Comparison of ENCODE assay signal across 1 cellular context in genomic region chr11:118790357-118791014, GRCh38.
TF ChIP-seq lines count a peak whose summit lies in the region.

No MANE protein-coding gene starts in this region.

TF ChIP-seq in SK-N-SH treated with all-trans-retinoic acid at 6 μM for 48 hours, 23 proteins besides CTCF, POLR2A, EP300 and RAD21 (continued from another document):
- no peak; the same call in 1 of the 2 replicates for TF ChIP-seq PATZ1 (CRISPR knock-in tag; IDR thresholded peaks at IDR 0.05; ENCODE audit: borderline replicate concordance)
